21 cellular contexts compared by ENCODE assay signal in the genomic region with DNA sequence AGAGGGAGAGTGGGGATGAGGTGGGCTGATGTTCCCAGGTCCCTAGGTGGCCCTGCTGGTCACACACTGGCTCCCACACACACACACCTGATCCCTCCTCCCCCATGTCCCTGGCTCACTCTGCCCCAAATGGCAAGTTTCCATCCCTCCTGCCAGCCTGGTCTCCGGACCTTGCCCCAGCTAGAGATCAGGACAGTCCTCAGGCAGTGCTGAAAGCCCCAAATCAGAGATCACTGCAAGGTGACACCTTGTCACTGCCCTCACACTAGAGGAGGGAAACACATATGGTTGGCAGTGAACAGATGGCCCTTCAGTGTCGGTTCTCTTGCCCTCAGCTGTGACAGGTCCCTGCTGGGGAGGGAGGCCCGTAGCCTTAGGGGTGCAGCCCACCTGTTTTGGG.
"Had no signal": no experiment of that assay in that cellular context is flagged by ENCODE, and none has a peak within 500 bp of the region (broad histone marks: within the 10 kb centered on the region; RNA-seq: fewer than 3 reads in every experiment).

No MANE protein-coding gene starts in this region.

- H3K4me3 ChIP-seq: body of pancreas, dorsolateral prefrontal cortex, lung, skin epidermis, suprapubic skin had no signal

- DNase-seq: activated CD4-positive, alpha-beta memory T cell treated with anti-CD3 and anti-CD28 coated beads, Interleukin-2, amount 10 ng/mL, durations not matched to agents 7 days and 5 days; activated CD4-positive, alpha-beta T cell treated with anti-CD3 and anti-CD28 coated beads for 48 hours; activated CD8-positive, alpha-beta memory T cell treated with anti-CD3 and anti-CD28 coated beads, Interleukin-2, amount 10 ng/mL, durations not matched to agents 7 days and 5 days; activated naive CD8-positive, alpha-beta T cell treated with anti-CD3 and anti-CD28 coated beads for 36 hours; amygdala; central memory CD4-positive, alpha-beta T cell; dorsolateral prefrontal cortex; endodermal cell; foreskin melanocyte; glutamatergic neuron; kidney glomerular epithelial cell; nephron progenitor cell; occipital lobe had no signal

- ATAC-seq: activated CD8-positive, alpha-beta memory T cell treated with anti-CD3 and anti-CD28 coated beads, Interleukin-2, amount 10 ng/mL, durations not matched to agents 7 days and 5 days; body of pancreas; WTC11 had no signal

- FAIRE-seq: colon, TTC549 had no signal

- H3K27ac ChIP-seq: body of pancreas, dorsolateral prefrontal cortex, epithelial cell of prostate, skin epidermis, suprapubic skin had no signal

- H3K9me3 ChIP-seq: body of pancreas, suprapubic skin had no signal

- H3K4me1 ChIP-seq: suprapubic skin had no signal

- H3K27me3 ChIP-seq: body of pancreas, dorsolateral prefrontal cortex, suprapubic skin had no signal
